Comparison of ENCODE assay signal across 31 cellular contexts in the genomic region with DNA sequence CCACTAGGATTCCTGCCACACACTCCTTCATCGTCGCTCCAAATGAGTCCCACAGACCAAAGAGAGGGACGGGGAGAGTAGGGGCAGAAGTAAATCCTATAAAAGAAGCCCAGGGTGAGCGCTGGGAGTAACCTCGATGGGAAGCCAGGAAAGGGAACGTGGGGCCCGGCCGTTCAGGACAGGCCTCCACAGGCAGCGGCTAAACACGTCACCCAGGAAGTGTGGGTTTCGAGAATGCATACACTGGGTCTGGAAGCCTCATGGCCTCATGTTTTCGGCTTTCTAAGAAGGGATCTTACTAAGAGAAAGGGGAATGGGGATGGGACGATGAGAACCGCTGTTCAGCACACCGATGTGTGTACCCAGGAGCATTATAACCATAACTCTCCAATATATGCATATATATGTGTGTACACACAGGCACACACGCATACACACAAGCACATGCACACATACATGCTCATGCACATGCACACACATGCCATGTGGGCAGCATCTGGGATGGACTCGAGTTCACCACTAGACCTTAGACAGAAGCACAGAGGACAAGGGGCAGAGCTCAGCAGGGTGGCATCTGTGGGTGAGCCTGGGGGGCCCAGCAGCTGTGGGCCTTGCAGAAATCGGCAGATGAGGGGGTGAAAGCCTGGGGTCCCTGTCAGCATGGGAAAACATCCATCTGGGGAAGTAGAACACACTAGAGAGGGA. TPM values are rescaled to one million over a fixed set of nuclear protein-coding genes. Genes with fewer than 3 reads are reported as not detected.
"Had no signal": no experiment of that assay in that cellular context is flagged by ENCODE, and none has a peak within 500 bp of the region (broad histone marks: within the 10 kb centered on the region; RNA-seq: fewer than 3 reads in every experiment).

No MANE protein-coding gene starts in this region.

- H3K36me3 ChIP-seq: heart left ventricle, right atrium auricular region, suprapubic skin, tibial artery, WERI-Rb-1 had no signal

- H3K27me3 ChIP-seq: right atrium auricular region had no signal

- DNase-seq: activated CD4-positive, alpha-beta memory T cell treated with anti-CD3 and anti-CD28 coated beads for 36 hours; activated CD4-positive, alpha-beta T cell treated with anti-CD3 and anti-CD28 coated beads, Interleukin-2, amount 10 ng/mL, durations not matched to agents 24 days and 14 days; activated CD8-positive, alpha-beta memory T cell treated with anti-CD3 and anti-CD28 coated beads, Interleukin-2, amount 50 U/mL, for 48 hours; activated gamma-delta T cell treated with Interleukin-2 at 50 U/mL for 16 hours; activated T-cell treated with anti-CD3 and anti-CD28 coated beads, Interleukin-2, amount 50 U/mL, for 24 hours; cerebellar nuclear complex; dorsolateral prefrontal cortex; effector memory CD4-positive, alpha-beta T cell; foreskin fibroblast; heart left ventricle; hypothalamus; immature natural killer cell; midbrain; naive thymus-derived CD4-positive, alpha-beta T cell; occipital lobe; stimulated activated naive CD4-positive, alpha-beta T cell; T-helper 17 cell; T1000; tibial artery; WERI-Rb-1 had no signal

- H3K9ac ChIP-seq: parathyroid adenoma had no signal

- H3K79me2 ChIP-seq: parathyroid adenoma had no signal

- H3K4me1 ChIP-seq: right atrium auricular region, suprapubic skin, tibial artery had no signal

- ATAC-seq: activated CD4-positive, CD25-positive, alpha-beta regulatory T cell treated with anti-CD3 and anti-CD28 coated beads, Interleukin-2, amount 50 U/mL, for 24 hours; naive thymus-derived CD4-positive, alpha-beta T cell; T-helper 17 cell had no signal

- H3K27ac ChIP-seq: coronary artery, dorsolateral prefrontal cortex, heart left ventricle, parathyroid adenoma, right atrium auricular region, suprapubic skin, tibial artery, WERI-Rb-1 had no signal

- H3K4me3 ChIP-seq: coronary artery, dorsolateral prefrontal cortex, heart left ventricle, right atrium auricular region, suprapubic skin, tibial artery had no signal

- H2AFZ ChIP-seq: parathyroid adenoma had no signal

- H3K9me3 ChIP-seq: heart left ventricle, right atrium auricular region, suprapubic skin, tibial artery had no signal

RNA-seq across cellular contexts. Expression of gene CNPY1, which starts 14.8 kb away (rescaled TPM):
- total RNA-seq: activated CD4-positive, alpha-beta memory T cell treated with anti-CD3 and anti-CD28 coated beads for 36 hours; activated CD4-positive, alpha-beta T cell treated with anti-CD3 and anti-CD28 coated beads, Interleukin-2, amount 10 ng/mL, durations not matched to agents 24 days and 14 days; activated CD8-positive, alpha-beta memory T cell treated with anti-CD3 and anti-CD28 coated beads for 36 hours; heart left ventricle; kidney epithelial cell; lower leg skin; naive thymus-derived CD4-positive, alpha-beta T cell; pulmonary artery endothelial cell; right atrium auricular region; suprapubic skin; T-helper 17 cell; ureter had no signal
- polyA plus RNA-seq: esophagus; heart left ventricle; immature natural killer cell; naive thymus-derived CD4-positive, alpha-beta T cell had no signal
